Comparison of ENCODE assay signal across 8 cellular contexts in the genomic region with DNA sequence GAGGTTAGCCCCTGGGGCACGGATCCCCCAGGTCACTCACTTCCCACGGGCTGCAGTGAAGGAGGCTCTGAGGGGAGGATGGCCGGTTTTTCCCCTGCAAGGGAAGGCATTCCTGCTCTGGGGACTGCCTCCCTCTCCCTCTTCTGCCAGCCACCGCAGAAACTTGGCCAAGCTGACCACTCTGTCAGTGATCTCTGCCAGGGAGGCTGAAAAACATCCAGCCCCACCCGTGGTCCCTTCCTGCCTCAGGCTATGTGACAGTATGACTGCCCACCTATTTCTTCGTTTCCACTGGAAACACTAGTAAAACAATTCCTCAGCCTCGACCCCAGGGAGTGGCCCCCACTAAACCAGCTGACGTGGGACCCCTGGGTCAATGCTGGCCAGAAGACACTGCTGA. TPM values are rescaled to one million over a fixed set of nuclear protein-coding genes. Genes with fewer than 3 reads are reported as not detected.
DNase-seq lines count a peak whose midpoint lies in the region; TF ChIP-seq lines count a peak whose summit lies in the region.

No MANE protein-coding gene starts in this region.

- peaks cover 18% of the 10 kb centered on the region for H3K4me1 ChIP-seq in fibroblast of lung (ENCODE audit: control insufficient read depth, extremely low read depth, insufficient read depth, low read length)
- peaks cover 17% of the 10 kb centered on the region for H3K4me1 ChIP-seq in rectal smooth muscle tissue (ENCODE audit: control insufficient read depth, insufficient read depth, low read length)
- peaks cover 32% of the 10 kb centered on the region for H3K4me1 ChIP-seq in testis

- DNase-seq in EH (ENCODE audit: low read depth) (peak; percentile 58), RWPE1 (ENCODE audit: low spot score) (no peak), fibroblast of lung (ENCODE audit: low read depth in 2 of 2) (peak in 1 of 2 donors; percentile 33), testis (no peak), GF-D8 (lab: John Stamatoyannopoulos, UW) (no peak), putamen (ENCODE audit: low spot score) (no peak), DMS114 treated with DMSO at 0.1 percent for 48 hours (lab: John Stamatoyannopoulos, UW; ENCODE audit: unreplicated experiment) (no peak)

- H3K36me3 ChIP-seq in fibroblast of lung (ENCODE audit: control insufficient read depth, insufficient read depth, low read length) (no peaks in the 10 kb centered on the region), rectal smooth muscle tissue (ENCODE audit: control insufficient read depth, insufficient read depth, low read length) (no peaks in the 10 kb centered on the region), testis (ENCODE audit: low read depth, missing control alignments) (no peaks in the 10 kb centered on the region)

- H3K27ac ChIP-seq in RWPE1 (peak overlapping the region; percentile 61), fibroblast of lung (ENCODE audit: insufficient read depth, low read length) (no peak overlapping the region), rectal smooth muscle tissue (ENCODE audit: low read depth, low read length) (peak overlapping the region; percentile 10), testis (no peak overlapping the region)

- no peaks in the 10 kb centered on the region for H3K79me2 ChIP-seq in fibroblast of lung (ENCODE audit: control insufficient read depth, insufficient read depth, low read length)

- whole genome bisulfite sequencing in testis, 2 donors, result 40 to 49% methylated on average over 5 to 8 of the region's 8 CpGs

- H2AFZ ChIP-seq in fibroblast of lung (ENCODE audit: low read length), result no peak overlapping the region

- POLR2A ChIA-PET in RWPE1 (lab: Yijun Ruan, JAX; ENCODE audit: low non-redundant PET), result no interaction called here

- no peak overlapping the region for H3K9ac ChIP-seq in fibroblast of lung (ENCODE audit: insufficient read depth, low read length)
- H3K9ac ChIP-seq in rectal smooth muscle tissue (ENCODE audit: low read length), result no peak overlapping the region

- CTCF ChIA-PET in RWPE1 (lab: Yijun Ruan, JAX), result no interaction called here

- peak overlapping the region; percentile 67 for H3K4me2 ChIP-seq in fibroblast of lung (ENCODE audit: extremely low read depth, insufficient read depth, low read length)

- no peak for TF ChIP-seq POLR2A in testis (IDR thresholded peaks at IDR 0.05)

- intact Hi-C loops in testis (cut with DNase I; ENCODE audit: low total_unique reads), result no loop called here

- H3K9me3 ChIP-seq in fibroblast of lung (ENCODE audit: control insufficient read depth, insufficient read depth, low read depth, low read length) (no peaks in the 10 kb centered on the region), testis (no peaks in the 10 kb centered on the region)

- H3K4me3 ChIP-seq in fibroblast of lung (replicated peaks in 1 of 4; ENCODE audit: control extremely low read depth in 1 of 4, insufficient read depth in 1 of 4, low read depth in 3 of 4, low read length in 4 of 4), result peak overlapping the region in 1 of 4 experiments; percentile 83
- H3K4me3 ChIP-seq in rectal smooth muscle tissue (ENCODE audit: low read length), result peak overlapping the region; percentile 14
- H3K4me3 ChIP-seq in testis, result peak overlapping the region in 1 of 2 donors; percentile 72

- H3K27me3 ChIP-seq in fibroblast of lung (ENCODE audit: control insufficient read depth, insufficient read depth, low read length) (no peaks in the 10 kb centered on the region), rectal smooth muscle tissue (ENCODE audit: control insufficient read depth, insufficient read depth, low read length) (no peaks in the 10 kb centered on the region), testis (no peaks in the 10 kb centered on the region)

- TF ChIP-seq CTCF in RWPE1 (conservative IDR thresholded peaks at IDR 0.05; ENCODE audit: low read depth) (no peak), fibroblast of lung (conservative IDR thresholded peaks at IDR 0.05 in 1 of 2, IDR thresholded peaks at IDR 0.05 in 1 of 2; ENCODE audit: low read depth in 1 of 2, low read length in 2 of 2) (no peak), testis (IDR thresholded peaks at IDR 0.05) (no peak)

- no peaks in the 10 kb centered on the region for H4K20me1 ChIP-seq in fibroblast of lung (ENCODE audit: control insufficient read depth, extremely low read depth, insufficient read depth, low read length)

RNA-seq across cellular contexts. Expression of a gene that starts 14.6 kb away (rescaled TPM):
- total RNA-seq in fibroblast of lung (2.1 and 7.1 TPM in 2 replicates), testis (10 to 100 TPM; 23.7 to 41.6 TPM)
- polyA plus RNA-seq in fibroblast of lung (9.7 and 25.5 TPM in 2 replicates), testis (ENCODE audit: insufficient read depth, low read depth, low replicate concordance) (38.5 TPM)
- polyA plus RNA-seq in fibroblast of lung (2012), result 5.1 and 16.0 TPM in 2 replicates
- 7.5 and 9.9 TPM in 2 replicates for polyA minus RNA-seq in fibroblast of lung (ENCODE audit: low replicate concordance)

RNA-seq across cellular contexts. Expression of a gene that starts 25.0 kb away (rescaled TPM):
- total RNA-seq in fibroblast of lung (63.6 and 63.9 TPM in 2 replicates), testis (10 to 100 TPM; 64.2 to 72.5 TPM)
- polyA plus RNA-seq in fibroblast of lung (139 and 149 TPM in 2 replicates), testis (ENCODE audit: insufficient read depth, low read depth, low replicate concordance) (270 TPM)
- 76.9 and 96.1 TPM in 2 replicates for polyA plus RNA-seq in fibroblast of lung (2012)
- 47.8 and 112 TPM in 2 replicates for polyA minus RNA-seq in fibroblast of lung (ENCODE audit: low replicate concordance)

RNA-seq across cellular contexts. Expression of a gene that starts 59.4 kb away (rescaled TPM):
- total RNA-seq in fibroblast of lung (1.5 and 3.8 TPM in 2 replicates), testis (1 to 10 TPM; 6.6 to 7.2 TPM)
- polyA plus RNA-seq in fibroblast of lung (3.1 and 4.5 TPM in 2 replicates), testis (ENCODE audit: insufficient read depth, low read depth, low replicate concordance) (7.6 TPM)
- polyA plus RNA-seq in fibroblast of lung (2012), result 3.6 and 5.4 TPM in 2 replicates
- polyA minus RNA-seq in fibroblast of lung (ENCODE audit: low replicate concordance), result 12.7 and 14.5 TPM in 2 replicates

Comparison
In these comparisons a context has a peak if more than half of its experiments do, and no peak if none do; other contexts are left out.
1. H3K27ac ChIP-seq: peak in RWPE1 (single experiment) and rectal smooth muscle tissue (single experiment); none in fibroblast of lung (single experiment) and testis (0 of 2).